8 cellular contexts compared by ENCODE assay signal in the genomic region with DNA sequence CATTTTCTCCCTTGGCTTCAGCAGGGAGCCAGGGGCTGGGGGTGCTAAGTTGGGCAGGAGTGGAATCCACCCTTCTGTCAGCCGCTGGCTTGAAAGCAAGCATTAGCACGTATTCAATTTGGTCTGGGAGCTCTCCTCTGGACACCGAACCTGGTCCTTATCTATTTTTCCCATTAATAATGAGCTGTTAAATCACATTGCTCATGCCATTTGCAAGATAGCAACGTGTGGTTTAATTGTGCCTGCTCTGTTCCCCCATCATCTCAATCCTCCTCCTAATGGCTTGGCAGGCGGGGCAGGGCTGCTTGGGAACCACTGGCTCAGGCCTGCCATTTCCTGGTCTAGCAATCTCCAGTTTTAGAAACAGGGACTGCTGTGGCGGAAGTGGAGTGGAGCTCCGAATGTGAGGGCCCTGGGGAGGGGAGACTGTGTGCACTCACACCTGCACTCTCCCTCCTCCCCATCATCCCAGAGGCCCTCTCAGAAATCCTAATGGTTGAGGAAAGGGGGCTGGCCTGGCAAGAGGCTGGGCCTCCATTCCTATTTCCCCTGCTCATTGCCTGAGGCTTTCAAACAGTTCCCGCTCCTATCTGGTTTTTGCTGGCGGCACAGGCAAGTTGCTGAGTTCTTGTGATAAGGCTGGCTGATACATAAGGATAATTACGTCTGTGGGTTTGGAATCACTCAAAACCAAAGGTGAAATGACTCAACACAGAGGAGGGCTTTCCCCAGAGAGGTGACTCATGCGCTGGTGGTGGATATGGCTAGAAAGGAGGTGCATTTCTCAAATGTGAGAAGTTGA.
DNase-seq lines count a peak whose midpoint lies in the region; ATAC-seq, FAIRE-seq and TF ChIP-seq lines count a peak whose summit lies in the region.

No MANE protein-coding gene starts in this region.

- WGBS in A549 (ENCODE audit: missing lambda C conversion rate), result 46% methylated on average over 11 of the region's 11 CpGs

- intact Hi-C loops in OCI-LY7 (cut with micrococcal nuclease; ENCODE audit: unreplicated experiment), result no loop called here
- intact Hi-C loops in posterior vena cava (cut with DNase I), result no loop called here

- H2AFZ ChIP-seq in OCI-LY7 (ENCODE audit: low read length), result peak overlapping the region; percentile 91

- TF ChIP-seq POLR2A in A549 (IDR thresholded peaks at IDR 0.05; ENCODE audit: low read length), result no peak

- H3K4me1 ChIP-seq in A549 (peaks cover 38% of the 10 kb centered on the region), OCI-LY7 (ENCODE audit: insufficient read depth, low read length, poor library complexity, severe bottlenecking) (peaks cover 35% of the 10 kb centered on the region)

- TF ChIP-seq CTCF in A549 (IDR thresholded peaks at IDR 0.05) (no peak), OCI-LY7 (conservative IDR thresholded peaks at IDR 0.05; ENCODE audit: low read length) (no peak), coronary artery (IDR thresholded peaks at IDR 0.05) (no peak)

- DNase-seq in A549 (ENCODE audit: low read depth in 1 of 2, low spot score in 1 of 2) (peak; percentile 77 to 88), OCI-LY7 (ENCODE audit: low spot score) (peak; percentile 49), dermis blood vessel endothelial cell (peak; percentile 93), posterior vena cava (ENCODE audit: low spot score) (peak; percentile 89), coronary artery (ENCODE audit: low spot score) (no peak), NCI-H2029 treated with DMSO at 0.1 percent for 48 hours (lab: John Stamatoyannopoulos, UW) (no peak)

- no peaks in the 10 kb centered on the region for H3K9me2 ChIP-seq in OCI-LY7 (ENCODE audit: insufficient read depth, low read length)

- H3K36me3 ChIP-seq in OCI-LY7 (ENCODE audit: insufficient read depth, low read length), result no peaks in the 10 kb centered on the region

- no peak for FAIRE-seq in A549 (lab: Jason Lieb, UNC)

- H3K27ac ChIP-seq in A549 (peak overlapping the region; percentile 46 to 66; a peak in 5 of 6 replicates), OCI-LY7 (ENCODE audit: low read depth, low read length, poor library complexity, severe bottlenecking) (no peak overlapping the region), coronary artery (peak overlapping the region in 1 of 2 donors; percentile 61)

- H3K4me3 ChIP-seq in A549 (no peak overlapping the region), OCI-LY7 (ENCODE audit: low read depth, low read length, poor library complexity, severe bottlenecking) (no peak overlapping the region), coronary artery (no peak overlapping the region)

- no peak for TF ChIP-seq EP300 in A549 (IDR thresholded peaks at IDR 0.05)

- BruUV-seq in OCI-LY7 (replicated peaks; lab: Mats Ljungman, UMichigan), result no TSS peak

- H3K79me2 ChIP-seq in OCI-LY7 (ENCODE audit: insufficient read depth, low read depth, low read length), result no peaks in the 10 kb centered on the region

- CTCF ChIA-PET in A549 (lab: Yijun Ruan, JAX), result interaction anchor here (1.1 to 1.5 kb wide), 3 partner anchors 10 to 182 kb away, joined by 3 to 5 read pairs (median 3); no protein-coding TSS in a partner anchor
- CTCF ChIA-PET in OCI-LY7 (lab: Charles Lee; ENCODE audit: unreplicated experiment), result no interaction called here

- POLR2A ChIA-PET in A549 (lab: Yijun Ruan, JAX), result no interaction called here
- POLR2A ChIA-PET in OCI-LY7 (lab: Charles Lee), result interaction anchor here (0.6 to 1.6 kb wide), 4 partner anchors 9 to 15 kb away, joined by 3 to 8 read pairs (median 3); no protein-coding TSS in a partner anchor

- ATAC-seq in A549, result peak; percentile 94 to 95
- ATAC-seq in GM18861 (IDR thresholded peaks at IDR 0.05; ENCODE audit: unreplicated experiment), result peak; percentile 96
- ATAC-seq in HG02970 (IDR thresholded peaks at IDR 0.05; ENCODE audit: low FRiP score, unreplicated experiment), result peak; percentile 98

- no peaks in the 10 kb centered on the region for H4K20me1 ChIP-seq in OCI-LY7 (ENCODE audit: insufficient read depth, low read length)

- peaks cover 1% of the 10 kb centered on the region; the same call in 1 of the 3 replicates for H3K9me3 ChIP-seq in A549
- H3K9me3 ChIP-seq in OCI-LY7 (ENCODE audit: low read length), result no peaks in the 10 kb centered on the region

- H3K4me2 ChIP-seq in A549, result peak overlapping the region; percentile 69
- H3K4me2 ChIP-seq in OCI-LY7 (ENCODE audit: low read length), result peak overlapping the region; percentile 37; the same call in 1 of the 2 replicates

- TF ChIP-seq RAD21 in A549 (conservative IDR thresholded peaks at IDR 0.05 in 1 of 2, IDR thresholded peaks at IDR 0.05 in 1 of 2), result peak in 1 of 2 experiments; percentile 13; a peak in 1 of 5 replicates

TF ChIP-seq in A549, 52 proteins besides CTCF, POLR2A, EP300 and RAD21 (continues in another document):
- TF ChIP-seq JUN (IDR thresholded peaks at IDR 0.05) (peak in 1 of 2 experiments; percentile 52; a peak in 1 of 5 replicates), EHMT2 (IDR thresholded peaks at IDR 0.05; ENCODE audit: low read depth) (no peak), ESRRA (IDR thresholded peaks at IDR 0.05; ENCODE audit: borderline replicate concordance, low read length) (no peak), MAZ (IDR thresholded peaks at IDR 0.05; ENCODE audit: borderline replicate concordance, low read depth, low read length) (no peak), POLR2AphosphoS2 (conservative IDR thresholded peaks at IDR 0.05; ENCODE audit: low read length) (no peak), ZFP36 (IDR thresholded peaks at IDR 0.05; ENCODE audit: borderline replicate concordance, partially characterized antibody) (no peak), CEBPB (IDR thresholded peaks at IDR 0.05) (no peak), GATA3 (IDR thresholded peaks at IDR 0.05; ENCODE audit: borderline replicate concordance) (peak; percentile 55; the same call in 1 of the 2 replicates), HDAC2 (IDR thresholded peaks at IDR 0.05) (no peak), NFE2L2 (conservative IDR thresholded peaks at IDR 0.05; ENCODE audit: low read length) (no peak), RFX5 (IDR thresholded peaks at IDR 0.05) (no peak), TFCP2L1 (CRISPR knock-in tag; IDR thresholded peaks at IDR 0.05) (no peak), FOSL2 (IDR thresholded peaks at IDR 0.05) (peak; percentile 95), FOSL2 (CRISPR knock-in tag; IDR thresholded peaks at IDR 0.05) (peak; percentile 92), HOXA7 (CRISPR knock-in tag; IDR thresholded peaks at IDR 0.05) (no peak), HEYL (CRISPR knock-in tag; IDR thresholded peaks at IDR 0.05) (no peak), MAFK (IDR thresholded peaks at IDR 0.05; ENCODE audit: partially characterized antibody) (no peak), CHD2 (IDR thresholded peaks at IDR 0.05; ENCODE audit: low read length, partially characterized antibody) (no peak)
- TF ChIP-seq, protein P1, sequence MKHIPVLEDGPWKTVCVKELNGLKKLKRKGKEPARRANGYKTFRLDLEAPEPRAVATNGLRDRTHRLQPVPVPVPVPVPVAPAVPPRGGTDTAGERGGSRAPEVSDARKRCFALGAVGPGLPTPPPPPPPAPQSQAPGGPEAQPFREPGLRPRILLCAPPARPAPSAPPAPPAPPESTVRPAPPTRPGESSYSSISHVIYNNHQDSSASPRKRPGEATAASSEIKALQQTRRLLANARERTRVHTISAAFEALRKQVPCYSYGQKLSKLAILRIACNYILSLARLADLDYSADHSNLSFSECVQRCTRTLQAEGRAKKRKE (CRISPR knock-in tag; IDR thresholded peaks at IDR 0.05; ENCODE audit: low read depth), result no peak
- TF ChIP-seq, protein P2, sequence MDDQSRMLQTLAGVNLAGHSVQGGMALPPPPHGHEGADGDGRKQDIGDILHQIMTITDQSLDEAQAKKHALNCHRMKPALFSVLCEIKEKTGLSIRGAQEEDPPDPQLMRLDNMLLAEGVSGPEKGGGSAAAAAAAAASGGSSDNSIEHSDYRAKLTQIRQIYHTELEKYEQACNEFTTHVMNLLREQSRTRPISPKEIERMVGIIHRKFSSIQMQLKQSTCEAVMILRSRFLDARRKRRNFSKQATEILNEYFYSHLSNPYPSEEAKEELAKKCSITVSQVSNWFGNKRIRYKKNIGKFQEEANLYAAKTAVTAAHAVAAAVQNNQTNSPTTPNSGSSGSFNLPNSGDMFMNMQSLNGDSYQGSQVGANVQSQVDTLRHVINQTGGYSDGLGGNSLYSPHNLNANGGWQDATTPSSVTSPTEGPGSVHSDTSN (IDR thresholded peaks at IDR 0.05), result no peak
- TF ChIP-seq, protein P3, sequence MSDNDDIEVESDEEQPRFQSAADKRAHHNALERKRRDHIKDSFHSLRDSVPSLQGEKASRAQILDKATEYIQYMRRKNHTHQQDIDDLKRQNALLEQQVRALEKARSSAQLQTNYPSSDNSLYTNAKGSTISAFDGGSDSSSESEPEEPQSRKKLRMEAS (IDR thresholded peaks at IDR 0.05), result peak; percentile 53; the same call in 1 of the 2 replicates
- TF ChIP-seq, protein P4, sequence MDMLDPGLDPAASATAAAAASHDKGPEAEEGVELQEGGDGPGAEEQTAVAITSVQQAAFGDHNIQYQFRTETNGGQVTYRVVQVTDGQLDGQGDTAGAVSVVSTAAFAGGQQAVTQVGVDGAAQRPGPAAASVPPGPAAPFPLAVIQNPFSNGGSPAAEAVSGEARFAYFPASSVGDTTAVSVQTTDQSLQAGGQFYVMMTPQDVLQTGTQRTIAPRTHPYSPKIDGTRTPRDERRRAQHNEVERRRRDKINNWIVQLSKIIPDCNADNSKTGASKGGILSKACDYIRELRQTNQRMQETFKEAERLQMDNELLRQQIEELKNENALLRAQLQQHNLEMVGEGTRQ (IDR thresholded peaks at IDR 0.05), result no peak

Comparison
In these comparisons a context has a peak if more than half of its experiments do, and no peak if none do; other contexts are left out.
1. DNase-seq: peak in A549 (2 of 2), OCI-LY7 (single experiment), dermis blood vessel endothelial cell (single experiment) and posterior vena cava (single experiment); none in coronary artery (single experiment) and NCI-H2029 treated with DMSO at 0.1 percent for 48 hours (single experiment).
2. Peak in every context shown above with its lines, with median percentiles within 50 percentile points of each other: ATAC-seq.